Comparison of ENCODE assay signal across 2 cellular contexts in genomic region chr16:8916541-8917225, GRCh38.
TF ChIP-seq lines count a peak whose summit lies in the region.

No MANE protein-coding gene starts in this region.

TF ChIP-seq in HepG2, 621 proteins besides CTCF, POLR2A, EP300 and RAD21:
- TF ChIP-seq CAMTA2 (CRISPR knock-in tag; IDR thresholded peaks at IDR 0.05; ENCODE audit: borderline replicate concordance) (no peak), SNAPC4 (CRISPR knock-in tag; IDR thresholded peaks at IDR 0.05) (no peak), NFYC (CRISPR knock-in tag; IDR thresholded peaks at IDR 0.05) (no peak), GATA4 (IDR thresholded peaks at IDR 0.05; ENCODE audit: borderline replicate concordance, low read depth) (no peak), ZNF335 (CRISPR knock-in tag; IDR thresholded peaks at IDR 0.05) (no peak), SKI (IDR thresholded peaks at IDR 0.05; ENCODE audit: partially characterized antibody) (no peak), FIP1L1 (IDR thresholded peaks at IDR 0.05; ENCODE audit: borderline replicate concordance, insufficient read depth, low read depth, low read length) (no peak), CSRNP2 (CRISPR knock-in tag; conservative IDR thresholded peaks at IDR 0.05; ENCODE audit: low read depth) (no peak), THAP11 (CRISPR knock-in tag; IDR thresholded peaks at IDR 0.05) (no peak), TMF1 (CRISPR knock-in tag; IDR thresholded peaks at IDR 0.05; ENCODE audit: low read depth) (no peak), SYNCRIP (IDR thresholded peaks at IDR 0.05; ENCODE audit: insufficient read depth, low read depth, low read length) (no peak), ZNF34 (CRISPR knock-in tag; IDR thresholded peaks at IDR 0.05; ENCODE audit: borderline replicate concordance) (no peak), ZNF446 (CRISPR knock-in tag; IDR thresholded peaks at IDR 0.05) (no peak), PHF8 (CRISPR knock-in tag; IDR thresholded peaks at IDR 0.05) (no peak), HES4 (CRISPR knock-in tag; IDR thresholded peaks at IDR 0.05; ENCODE audit: borderline replicate concordance) (no peak), ZFP36 (IDR thresholded peaks at IDR 0.05; ENCODE audit: borderline replicate concordance, low read depth, low read length, partially characterized antibody) (no peak), PRPF4 (IDR thresholded peaks at IDR 0.05; ENCODE audit: low read depth, low read length, poor library complexity, severe bottlenecking) (no peak), TERF1 (CRISPR knock-in tag; IDR thresholded peaks at IDR 0.05) (no peak), CSRNP1 (CRISPR knock-in tag; IDR thresholded peaks at IDR 0.05) (no peak), DR1 (CRISPR knock-in tag; IDR thresholded peaks at IDR 0.05) (no peak)

TF ChIP-seq in K562, 482 proteins besides CTCF, POLR2A, EP300 and RAD21:
- TF ChIP-seq PBX2 (CRISPR knock-in tag; IDR thresholded peaks at IDR 0.05; ENCODE audit: low read depth): no peak
- peak; percentile 66 for TF ChIP-seq PBX2 (tag; conservative IDR thresholded peaks at IDR 0.05; ENCODE audit: low read depth)
- TF ChIP-seq MEIS2 (IDR thresholded peaks at IDR 0.05; ENCODE audit: partially characterized antibody): peak; percentile 78
- no peak for TF ChIP-seq PURB (CRISPR knock-in tag; IDR thresholded peaks at IDR 0.05; ENCODE audit: low read depth)
